Comparison of ENCODE assay signal across 8 cellular contexts in the genomic region with DNA sequence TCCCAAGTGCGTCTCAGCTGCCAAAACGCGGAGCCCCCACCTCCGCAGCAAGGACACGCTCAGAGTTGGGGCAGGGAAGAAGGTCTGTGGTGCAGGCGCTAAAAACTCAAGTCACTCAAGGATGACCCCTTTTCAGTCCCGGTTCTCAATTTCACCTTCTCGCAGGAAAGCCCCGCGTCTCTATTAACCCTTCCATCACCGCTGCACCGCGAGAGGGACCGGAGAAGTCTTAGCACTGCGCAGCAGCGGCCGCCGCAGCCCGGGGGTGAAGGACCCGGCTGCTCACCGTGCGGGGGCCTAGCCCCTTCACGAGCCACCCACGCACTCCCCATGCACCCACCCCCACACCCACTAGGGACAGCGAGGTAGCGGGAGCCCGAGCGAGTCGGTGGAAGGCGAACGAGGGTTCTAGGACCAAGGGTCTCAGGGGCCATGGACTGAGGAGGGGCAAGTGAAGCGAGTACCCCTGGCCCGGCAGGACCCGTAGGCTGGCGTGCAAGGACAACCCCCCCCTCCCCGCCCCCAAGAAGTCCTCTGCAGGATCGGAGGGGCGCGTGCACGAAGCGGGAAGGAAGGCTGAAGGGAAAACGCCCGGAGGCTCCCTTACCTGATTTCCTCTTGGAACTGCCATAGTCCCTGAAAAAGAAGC.
A peak's percentile ranks its signal among the peaks of the same experiment; 100 is the strongest.
DNase-seq lines count a peak whose midpoint lies in the region; ATAC-seq and TF ChIP-seq lines count a peak whose summit lies in the region.

No MANE protein-coding gene starts in this region.

- peaks cover 12% of the 10 kb centered on the region for H3K27me3 ChIP-seq in HL-60 (ENCODE audit: insufficient read depth, poor library complexity, severe bottlenecking)
- H3K27me3 ChIP-seq in prostate gland (replicated peaks; ENCODE audit: insufficient read depth): no peaks in the 10 kb centered on the region

- H3K36me3 ChIP-seq in prostate gland: no peaks in the 10 kb centered on the region

- ATAC-seq in GM18498 (IDR thresholded peaks at IDR 0.05; ENCODE audit: unreplicated experiment): peak; percentile 60
- ATAC-seq in GM21447 (IDR thresholded peaks at IDR 0.05; ENCODE audit: unreplicated experiment): peak; percentile 65

- TF ChIP-seq POLR2A in prostate gland (IDR thresholded peaks at IDR 0.05): no peak

- no peak for DNase-seq in HL-60 (ENCODE audit: low read depth in 1 of 2, low spot score in 1 of 2)
- DNase-seq in caudate nucleus (lab: John Stamatoyannopoulos, UW): peak in 4 of 61 donors; percentile 34 to 50 (median 47)
- DNase-seq in prostate gland (ENCODE audit: low spot score): no peak
- no peak for DNase-seq in NCI-H510A (lab: John Stamatoyannopoulos, UW)
- no peak for DNase-seq in RKO (ENCODE audit: low spot score)
- DNase-seq in amniotic stem cell (lab: John Stamatoyannopoulos, UW): no peak

- H3K9me3 ChIP-seq in prostate gland: no peaks in the 10 kb centered on the region

- H3K4me3 ChIP-seq in HL-60 (replicated peaks; ENCODE audit: insufficient read depth, low read length) (peak overlapping the region; percentile 24), prostate gland (peak overlapping the region; percentile 14 to 28)

- TF ChIP-seq CTCF in HL-60 (IDR thresholded peaks at IDR 0.05; ENCODE audit: insufficient read depth, low read length) (no peak), prostate gland (IDR thresholded peaks at IDR 0.05) (no peak)

- H3K27ac ChIP-seq in HL-60 (replicated peaks): no peak overlapping the region
- peak overlapping the region; percentile 67 for H3K27ac ChIP-seq in caudate nucleus (ENCODE audit: low read depth, low read length)
- no peak overlapping the region for H3K27ac ChIP-seq in prostate gland

- intact Hi-C loops in prostate gland (cut with DNase I): no loop called here

- no peaks in the 10 kb centered on the region for H3K4me1 ChIP-seq in prostate gland (replicated peaks)

- WGBS in prostate gland: 35% methylated on average over 41 of the region's 43 CpGs
